In the genomic region with DNA sequence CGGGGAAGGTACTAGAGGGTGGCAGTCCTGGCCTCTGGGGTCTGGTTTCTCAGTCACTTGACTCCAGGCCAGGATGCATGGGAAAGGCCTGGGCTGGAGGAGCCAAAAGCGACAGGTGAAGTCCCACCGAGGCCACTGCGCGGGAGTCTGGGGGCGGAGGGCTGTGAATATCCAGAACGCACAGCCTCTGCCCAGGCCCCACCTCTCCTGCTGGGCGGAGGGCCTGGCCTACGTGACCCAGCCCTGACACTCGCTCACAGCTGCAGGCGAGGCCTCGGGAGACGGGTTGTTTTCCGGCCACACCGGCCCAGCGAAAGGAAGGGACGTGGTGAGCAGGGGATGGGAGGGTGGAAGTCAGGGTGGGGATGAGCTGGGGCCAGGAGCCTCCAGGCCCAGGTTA, we compare ENCODE assay signal across 11 cellular contexts.
DNase-seq lines count a peak whose midpoint lies in the region; ATAC-seq and TF ChIP-seq lines count a peak whose summit lies in the region.
"Had no signal": no experiment of that assay in that cellular context is flagged by ENCODE, and none has a peak within 500 bp of the region (broad histone marks: within the 10 kb centered on the region; RNA-seq: fewer than 3 reads in every experiment).

No MANE protein-coding gene starts in this region.

- TF ChIP-seq CTCF in retinal pigment epithelial cell (conservative IDR thresholded peaks at IDR 0.05; ENCODE audit: low read depth, low read length): no peak

- ATAC-seq in SK-N-SH treated with all-trans-retinoic acid at 6 μM for 48 hours (peak; percentile 2; the same call in 2 of the 3 replicates), GM21423 (IDR thresholded peaks at IDR 0.05; ENCODE audit: unreplicated experiment) (no peak)

- peak overlapping the region; percentile 93 for H3K4me3 ChIP-seq in retinal pigment epithelial cell (ENCODE audit: low read length)

- DNase-seq in Daoy (ENCODE audit: low read depth): peak; percentile 71
- peak; percentile 80 for DNase-seq in glomerular visceral epithelial cell (ENCODE audit: extremely low spot score)
- DNase-seq in retinal pigment epithelial cell (ENCODE audit: low read depth): no peak
- DNase-seq in activated naive CD4-positive, alpha-beta T cell treated with Interleukin-2 at 50 U/mL for 16 hours: no peak
- DNase-seq in HCEC 1CT: no peak
- no peak for DNase-seq in activated T-cell treated with anti-CD3 and anti-CD28 coated beads, Interleukin-2, amount 50 U/mL, for 48 hours
- DNase-seq: central memory CD4-positive, alpha-beta T cell; Karpas-422; NCI-H524 had no signal

TF ChIP-seq in SK-N-SH treated with all-trans-retinoic acid at 6 μM for 48 hours, 23 proteins besides CTCF, POLR2A, EP300 and RAD21:
- TF ChIP-seq, protein P1, sequence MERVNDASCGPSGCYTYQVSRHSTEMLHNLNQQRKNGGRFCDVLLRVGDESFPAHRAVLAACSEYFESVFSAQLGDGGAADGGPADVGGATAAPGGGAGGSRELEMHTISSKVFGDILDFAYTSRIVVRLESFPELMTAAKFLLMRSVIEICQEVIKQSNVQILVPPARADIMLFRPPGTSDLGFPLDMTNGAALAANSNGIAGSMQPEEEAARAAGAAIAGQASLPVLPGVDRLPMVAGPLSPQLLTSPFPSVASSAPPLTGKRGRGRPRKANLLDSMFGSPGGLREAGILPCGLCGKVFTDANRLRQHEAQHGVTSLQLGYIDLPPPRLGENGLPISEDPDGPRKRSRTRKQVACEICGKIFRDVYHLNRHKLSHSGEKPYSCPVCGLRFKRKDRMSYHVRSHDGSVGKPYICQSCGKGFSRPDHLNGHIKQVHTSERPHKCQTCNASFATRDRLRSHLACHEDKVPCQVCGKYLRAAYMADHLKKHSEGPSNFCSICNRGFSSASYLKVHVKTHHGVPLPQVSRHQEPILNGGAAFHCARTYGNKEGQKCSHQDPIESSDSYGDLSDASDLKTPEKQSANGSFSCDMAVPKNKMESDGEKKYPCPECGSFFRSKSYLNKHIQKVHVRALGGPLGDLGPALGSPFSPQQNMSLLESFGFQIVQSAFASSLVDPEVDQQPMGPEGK (CRISPR knock-in tag; IDR thresholded peaks at IDR 0.05; ENCODE audit: borderline replicate concordance): no peak
- TF ChIP-seq BACH2 (CRISPR knock-in tag; IDR thresholded peaks at IDR 0.05; ENCODE audit: borderline replicate concordance) (no peak), ZC3H10 (CRISPR knock-in tag; IDR thresholded peaks at IDR 0.05) (no peak), ISL1 (CRISPR knock-in tag; IDR thresholded peaks at IDR 0.05) (no peak), ESRRG (CRISPR knock-in tag; IDR thresholded peaks at IDR 0.05) (no peak), TOX (CRISPR knock-in tag; IDR thresholded peaks at IDR 0.05; ENCODE audit: borderline replicate concordance) (no peak), ZFP3 (CRISPR knock-in tag; IDR thresholded peaks at IDR 0.05) (no peak), ARNTL (CRISPR knock-in tag; IDR thresholded peaks at IDR 0.05; ENCODE audit: borderline replicate concordance, low read depth) (no peak), ZNF565 (CRISPR knock-in tag; conservative IDR thresholded peaks at IDR 0.05; ENCODE audit: low read depth) (no peak), SNAI2 (CRISPR knock-in tag; IDR thresholded peaks at IDR 0.05) (no peak), ZFP30 (CRISPR knock-in tag; IDR thresholded peaks at IDR 0.05) (no peak), GLIS3 (CRISPR knock-in tag; IDR thresholded peaks at IDR 0.05) (no peak), CSDC2 (CRISPR knock-in tag; IDR thresholded peaks at IDR 0.05) (no peak), ZNF8 (CRISPR knock-in tag; IDR thresholded peaks at IDR 0.05) (no peak)
- TF ChIP-seq, protein P2, sequence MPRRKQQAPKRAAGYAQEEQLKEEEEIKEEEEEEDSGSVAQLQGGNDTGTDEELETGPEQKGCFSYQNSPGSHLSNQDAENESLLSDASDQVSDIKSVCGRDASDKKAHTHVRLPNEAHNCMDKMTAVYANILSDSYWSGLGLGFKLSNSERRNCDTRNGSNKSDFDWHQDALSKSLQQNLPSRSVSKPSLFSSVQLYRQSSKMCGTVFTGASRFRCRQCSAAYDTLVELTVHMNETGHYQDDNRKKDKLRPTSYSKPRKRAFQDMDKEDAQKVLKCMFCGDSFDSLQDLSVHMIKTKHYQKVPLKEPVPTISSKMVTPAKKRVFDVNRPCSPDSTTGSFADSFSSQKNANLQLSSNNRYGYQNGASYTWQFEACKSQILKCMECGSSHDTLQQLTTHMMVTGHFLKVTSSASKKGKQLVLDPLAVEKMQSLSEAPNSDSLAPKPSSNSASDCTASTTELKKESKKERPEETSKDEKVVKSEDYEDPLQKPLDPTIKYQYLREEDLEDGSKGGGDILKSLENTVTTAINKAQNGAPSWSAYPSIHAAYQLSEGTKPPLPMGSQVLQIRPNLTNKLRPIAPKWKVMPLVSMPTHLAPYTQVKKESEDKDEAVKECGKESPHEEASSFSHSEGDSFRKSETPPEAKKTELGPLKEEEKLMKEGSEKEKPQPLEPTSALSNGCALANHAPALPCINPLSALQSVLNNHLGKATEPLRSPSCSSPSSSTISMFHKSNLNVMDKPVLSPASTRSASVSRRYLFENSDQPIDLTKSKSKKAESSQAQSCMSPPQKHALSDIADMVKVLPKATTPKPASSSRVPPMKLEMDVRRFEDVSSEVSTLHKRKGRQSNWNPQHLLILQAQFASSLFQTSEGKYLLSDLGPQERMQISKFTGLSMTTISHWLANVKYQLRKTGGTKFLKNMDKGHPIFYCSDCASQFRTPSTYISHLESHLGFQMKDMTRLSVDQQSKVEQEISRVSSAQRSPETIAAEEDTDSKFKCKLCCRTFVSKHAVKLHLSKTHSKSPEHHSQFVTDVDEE (CRISPR knock-in tag; IDR thresholded peaks at IDR 0.05): no peak
- TF ChIP-seq, protein P3, sequence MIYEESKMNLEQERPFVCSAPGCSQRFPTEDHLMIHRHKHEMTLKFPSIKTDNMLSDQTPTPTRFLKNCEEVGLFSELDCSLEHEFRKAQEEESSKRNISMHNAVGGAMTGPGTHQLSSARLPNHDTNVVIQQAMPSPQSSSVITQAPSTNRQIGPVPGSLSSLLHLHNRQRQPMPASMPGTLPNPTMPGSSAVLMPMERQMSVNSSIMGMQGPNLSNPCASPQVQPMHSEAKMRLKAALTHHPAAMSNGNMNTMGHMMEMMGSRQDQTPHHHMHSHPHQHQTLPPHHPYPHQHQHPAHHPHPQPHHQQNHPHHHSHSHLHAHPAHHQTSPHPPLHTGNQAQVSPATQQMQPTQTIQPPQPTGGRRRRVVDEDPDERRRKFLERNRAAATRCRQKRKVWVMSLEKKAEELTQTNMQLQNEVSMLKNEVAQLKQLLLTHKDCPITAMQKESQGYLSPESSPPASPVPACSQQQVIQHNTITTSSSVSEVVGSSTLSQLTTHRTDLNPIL (CRISPR knock-in tag; IDR thresholded peaks at IDR 0.05; ENCODE audit: low read depth): no peak
- TF ChIP-seq, protein P4, sequence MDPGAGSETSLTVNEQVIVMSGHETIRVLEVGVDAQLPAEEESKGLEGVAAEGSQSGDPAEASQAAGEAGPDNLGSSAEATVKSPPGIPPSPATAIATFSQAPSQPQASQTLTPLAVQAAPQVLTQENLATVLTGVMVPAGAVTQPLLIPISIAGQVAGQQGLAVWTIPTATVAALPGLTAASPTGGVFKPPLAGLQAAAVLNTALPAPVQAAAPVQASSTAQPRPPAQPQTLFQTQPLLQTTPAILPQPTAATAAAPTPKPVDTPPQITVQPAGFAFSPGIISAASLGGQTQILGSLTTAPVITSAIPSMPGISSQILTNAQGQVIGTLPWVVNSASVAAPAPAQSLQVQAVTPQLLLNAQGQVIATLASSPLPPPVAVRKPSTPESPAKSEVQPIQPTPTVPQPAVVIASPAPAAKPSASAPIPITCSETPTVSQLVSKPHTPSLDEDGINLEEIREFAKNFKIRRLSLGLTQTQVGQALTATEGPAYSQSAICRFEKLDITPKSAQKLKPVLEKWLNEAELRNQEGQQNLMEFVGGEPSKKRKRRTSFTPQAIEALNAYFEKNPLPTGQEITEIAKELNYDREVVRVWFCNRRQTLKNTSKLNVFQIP (CRISPR knock-in tag; IDR thresholded peaks at IDR 0.05; ENCODE audit: borderline replicate concordance, low read depth): no peak

Comparison
In these comparisons a context has a peak if more than half of its experiments do, and no peak if none do; other contexts are left out.
1. DNase-seq: peak in Daoy (single experiment) and glomerular visceral epithelial cell (single experiment); none in retinal pigment epithelial cell (single experiment), activated naive CD4-positive, alpha-beta T cell treated with Interleukin-2 at 50 U/mL for 16 hours (single experiment), HCEC 1CT (single experiment) and activated T-cell treated with anti-CD3 and anti-CD28 coated beads, Interleukin-2, amount 50 U/mL, for 48 hours (0 of 2).